In genomic region chr11:88544656-88545280, GRCh38 we compare ENCODE assay signal across 9 cellular contexts.
DNase-seq lines count a peak whose midpoint lies in the region; ATAC-seq and TF ChIP-seq lines count a peak whose summit lies in the region.
"Had no signal": no experiment of that assay in that cellular context is flagged by ENCODE, and none has a peak within 500 bp of the region (broad histone marks: within the 10 kb centered on the region; RNA-seq: fewer than 3 reads in every experiment).

No MANE protein-coding gene starts in this region.

- BruUV-seq in PC-9 (replicated peaks; lab: Mats Ljungman, UMichigan): no TSS peak

- no peaks in the 10 kb centered on the region for H3K27me3 Mint-ChIP-seq in GM23338 (ENCODE audit: insufficient read depth, low read depth, poor library complexity)

- no peaks in the 10 kb centered on the region for H3K9me3 ChIP-seq in PC-9 (ENCODE audit: insufficient read depth, low read depth)
- H3K9me3 ChIP-seq: breast epithelium had no signal

- intact Hi-C loops in PC-9 (cut with micrococcal nuclease; ENCODE audit: unreplicated experiment) (loop anchor here (1.0 to 5.0 kb wide), 11 partner anchors 162 to 1191 kb away; partner anchors contain the start of gene RAB38), sciatic nerve (cut with DNase I) (no loop called here)

- H3K4me3 Mint-ChIP-seq in stimulated activated effector memory CD8-positive, alpha-beta T cell treated with anti-CD3 and anti-CD28 coated beads, Interleukin-12 subunit alpha, Interleukin-12 subunit beta, amount 100 ng/mL, for 72 hours: no peak overlapping the region
- no peak overlapping the region for H3K4me3 Mint-ChIP-seq in GM23338
- H3K4me3 Mint-ChIP-seq: activated T-cell treated with anti-CD3 and anti-CD28 coated beads, Interleukin-2, amount 50 U/mL, for 4 hours had no signal

- H3K27ac ChIP-seq in PC-9: no peak overlapping the region
- H3K27ac ChIP-seq in GM23338 (ENCODE audit: low read depth): no peak overlapping the region
- H3K27ac ChIP-seq: breast epithelium had no signal

- TF ChIP-seq CTCF in PC-9 (conservative IDR thresholded peaks at IDR 0.05) (peak; percentile 34; the same call in 1 of the 2 replicates), GM23338 (conservative IDR thresholded peaks at IDR 0.05; ENCODE audit: low read depth in 2 of 2) (no peak)

- POLR2A ChIA-PET in PC-9 (lab: Charles Lee; ENCODE audit: unreplicated experiment): no interaction called here

- H3K27me3 ChIP-seq in PC-9 (ENCODE audit: insufficient read depth, low read depth) (no peaks in the 10 kb centered on the region), GM23338 (ENCODE audit: insufficient read depth) (no peaks in the 10 kb centered on the region)
- H3K27me3 ChIP-seq: breast epithelium had no signal

- peak overlapping the region; percentile 35 for H3K27ac Mint-ChIP-seq in stimulated activated effector memory CD8-positive, alpha-beta T cell treated with anti-CD3 and anti-CD28 coated beads, Interleukin-12 subunit alpha, Interleukin-12 subunit beta, amount 100 ng/mL, for 72 hours
- H3K27ac Mint-ChIP-seq in GM23338: no peak overlapping the region

- H4K20me1 ChIP-seq in PC-9 (ENCODE audit: insufficient read depth): no peaks in the 10 kb centered on the region
- H4K20me1 ChIP-seq in GM23338 (replicated peaks; ENCODE audit: insufficient read depth): no peaks in the 10 kb centered on the region

- no peaks in the 10 kb centered on the region for H3K36me3 ChIP-seq in PC-9 (ENCODE audit: low read depth)
- H3K36me3 ChIP-seq in GM23338 (ENCODE audit: insufficient read depth): no peaks in the 10 kb centered on the region
- H3K36me3 ChIP-seq: breast epithelium had no signal

- CTCF ChIA-PET in PC-9 (lab: Charles Lee): interaction anchor here (0.7 to 1.0 kb wide), 3 partner anchors 305 to 642 kb away, joined by 4 to 8 read pairs (median 5); no protein-coding TSS in a partner anchor

- H3K36me3 Mint-ChIP-seq in stimulated activated effector memory CD8-positive, alpha-beta T cell treated with anti-CD3 and anti-CD28 coated beads, Interleukin-12 subunit alpha, Interleukin-12 subunit beta, amount 100 ng/mL, for 72 hours: no peaks in the 10 kb centered on the region
- no peaks in the 10 kb centered on the region for H3K36me3 Mint-ChIP-seq in GM23338 (ENCODE audit: low read depth)

- DNase-seq in PC-9: no peak
- DNase-seq in stimulated activated effector memory CD8-positive, alpha-beta T cell treated with anti-CD3 and anti-CD28 coated beads, Interleukin-12 subunit alpha, Interleukin-12 subunit beta, amount 100 ng/mL, for 72 hours (ENCODE audit: low spot score in 2 of 2): no peak
- no peak for DNase-seq in GM23338 (ENCODE audit: low spot score)
- DNase-seq in sciatic nerve (ENCODE audit: low spot score): no peak
- DNase-seq in activated CD4-positive, alpha-beta T cell treated with anti-CD3 and anti-CD28 coated beads, Interleukin-2, amount 50 U/mL, for 1 hour: no peak

- no peaks in the 10 kb centered on the region for H3F3A ChIP-seq in PC-9 (ENCODE audit: insufficient read depth, low read depth)
- H3F3A ChIP-seq in GM23338 (replicated peaks; ENCODE audit: low read depth): no peaks in the 10 kb centered on the region

- H3K4me3 ChIP-seq in PC-9 (no peak overlapping the region), GM23338 (no peak overlapping the region)
- H3K4me3 ChIP-seq: breast epithelium had no signal

- H3K79me2 ChIP-seq in PC-9 (ENCODE audit: low read depth) (no peaks in the 10 kb centered on the region), GM23338 (replicated peaks; ENCODE audit: insufficient read depth) (no peaks in the 10 kb centered on the region)

- no peak overlapping the region for H3K4me2 ChIP-seq in PC-9
- no peak overlapping the region for H3K4me2 ChIP-seq in GM23338

- no peaks in the 10 kb centered on the region for H3K9me2 ChIP-seq in PC-9 (ENCODE audit: insufficient read depth)
- no peaks in the 10 kb centered on the region for H3K9me2 ChIP-seq in GM23338 (ENCODE audit: insufficient read depth)

- H2AFZ ChIP-seq in PC-9: no peak overlapping the region
- no peak overlapping the region for H2AFZ ChIP-seq in GM23338

- H3K4me1 ChIP-seq in PC-9 (replicated peaks; ENCODE audit: insufficient read depth): no peaks in the 10 kb centered on the region
- H3K4me1 ChIP-seq in GM23338 (ENCODE audit: insufficient read depth): no peaks in the 10 kb centered on the region
- H3K4me1 ChIP-seq: breast epithelium had no signal

- peaks cover 8% of the 10 kb centered on the region for H3K4me1 Mint-ChIP-seq in stimulated activated effector memory CD8-positive, alpha-beta T cell treated with anti-CD3 and anti-CD28 coated beads, Interleukin-12 subunit alpha, Interleukin-12 subunit beta, amount 100 ng/mL, for 72 hours
- H3K4me1 Mint-ChIP-seq in GM23338: peaks cover 5% of the 10 kb centered on the region; the same call in 2 of the 3 replicates

- peak; percentile 4 for ATAC-seq in GM19023 (IDR thresholded peaks at IDR 0.05; ENCODE audit: unreplicated experiment)
- ATAC-seq in HG02610 (IDR thresholded peaks at IDR 0.05; ENCODE audit: unreplicated experiment): peak; percentile 18
- ATAC-seq in stimulated activated effector memory CD8-positive, alpha-beta T cell treated with anti-CD3 and anti-CD28 coated beads, Interleukin-12 subunit alpha, Interleukin-12 subunit beta, amount 100 ng/mL, for 72 hours: peak; percentile 68
- no peak; the same call in 2 of the 3 replicates for ATAC-seq in GM23338
- ATAC-seq in sciatic nerve: no peak

- H3K9me3 Mint-ChIP-seq in stimulated activated effector memory CD8-positive, alpha-beta T cell treated with anti-CD3 and anti-CD28 coated beads, Interleukin-12 subunit alpha, Interleukin-12 subunit beta, amount 100 ng/mL, for 72 hours: no peaks in the 10 kb centered on the region
- no peaks in the 10 kb centered on the region for H3K9me3 Mint-ChIP-seq in GM23338
- H3K9me3 Mint-ChIP-seq: activated T-cell treated with anti-CD3 and anti-CD28 coated beads, Interleukin-2, amount 50 U/mL, for 4 hours had no signal

TF ChIP-seq in GM23338, 12 proteins besides CTCF, POLR2A, EP300 and RAD21:
- no peak for TF ChIP-seq STAT1 (IDR thresholded peaks at IDR 0.05; ENCODE audit: unreplicated experiment)
- no peak for TF ChIP-seq ETS1 (IDR thresholded peaks at IDR 0.05)
- TF ChIP-seq NANOG (IDR thresholded peaks at IDR 0.05; ENCODE audit: borderline replicate concordance): no peak
- no peak for TF ChIP-seq EZH2phosphoT487 (IDR thresholded peaks at IDR 0.05; ENCODE audit: unreplicated experiment)
- no peak for TF ChIP-seq ZNF114 (CRISPR knock-in tag; IDR thresholded peaks at IDR 0.05)
- no peak for TF ChIP-seq EZH2 (IDR thresholded peaks at IDR 0.05; ENCODE audit: low read depth, unreplicated experiment)
- TF ChIP-seq POLR2AphosphoS5 (IDR thresholded peaks at IDR 0.05; ENCODE audit: low read depth): no peak
- no peak for TF ChIP-seq ZNF331 (CRISPR knock-in tag; IDR thresholded peaks at IDR 0.05; ENCODE audit: low read depth)
- no peak for TF ChIP-seq REST (IDR thresholded peaks at IDR 0.05; ENCODE audit: unreplicated experiment)

Comparison
In these comparisons a context has a peak if more than half of its experiments do, and no peak if none do; other contexts are left out.
1. ATAC-seq: peak in GM19023 (single experiment), HG02610 (single experiment) and stimulated activated effector memory CD8-positive, alpha-beta T cell treated with anti-CD3 and anti-CD28 coated beads, Interleukin-12 subunit alpha, Interleukin-12 subunit beta, amount 100 ng/mL, for 72 hours (single experiment); none in GM23338 (single experiment) and sciatic nerve (single experiment).